In genomic region chr3:11545186-11545851, GRCh38 we compare ENCODE assay signal across 1 cellular context.
TF ChIP-seq lines count a peak whose summit lies in the region.

No MANE protein-coding gene starts in this region.

TF ChIP-seq in K562, 482 proteins besides CTCF, POLR2A, EP300 and RAD21 (continued from another document):
- TF ChIP-seq ZNF407 (IDR thresholded peaks at IDR 0.05; ENCODE audit: low read depth) (no peak), TAF7 (tag; IDR thresholded peaks at IDR 0.05) (no peak), PML (IDR thresholded peaks at IDR 0.05; ENCODE audit: low read length) (no peak), MYNN (IDR thresholded peaks at IDR 0.05) (no peak), MYNN (CRISPR knock-in tag; IDR thresholded peaks at IDR 0.05) (no peak), CTCFL (IDR thresholded peaks at IDR 0.05; ENCODE audit: borderline replicate concordance, insufficient read depth, low read depth, low read length, poor library complexity, severe bottlenecking) (no peak), MYC (IDR thresholded peaks at IDR 0.05; ENCODE audit: low read depth, low read length) (no peak), MYC (CRISPR knock-in tag; IDR thresholded peaks at IDR 0.05; ENCODE audit: borderline replicate concordance, low read depth) (no peak), SRSF9 (IDR thresholded peaks at IDR 0.05; ENCODE audit: borderline replicate concordance, low read depth, low read length) (no peak), ID3 (CRISPR knock-in tag; IDR thresholded peaks at IDR 0.05) (no peak), ID3 (tag; IDR thresholded peaks at IDR 0.05) (no peak), ZNF140 (CRISPR knock-in tag; IDR thresholded peaks at IDR 0.05) (no peak), SAFB2 (IDR thresholded peaks at IDR 0.05; ENCODE audit: borderline replicate concordance, low read depth, low read length, severe bottlenecking) (no peak), TGIF2 (CRISPR knock-in tag; IDR thresholded peaks at IDR 0.05) (no peak), MITF (IDR thresholded peaks at IDR 0.05) (no peak), ZMIZ1 (IDR thresholded peaks at IDR 0.05; ENCODE audit: low read depth in 2 of 2, low read length in 2 of 2) (no peak)
